Comparison of ENCODE assay signal across 16 cellular contexts in the genomic region with DNA sequence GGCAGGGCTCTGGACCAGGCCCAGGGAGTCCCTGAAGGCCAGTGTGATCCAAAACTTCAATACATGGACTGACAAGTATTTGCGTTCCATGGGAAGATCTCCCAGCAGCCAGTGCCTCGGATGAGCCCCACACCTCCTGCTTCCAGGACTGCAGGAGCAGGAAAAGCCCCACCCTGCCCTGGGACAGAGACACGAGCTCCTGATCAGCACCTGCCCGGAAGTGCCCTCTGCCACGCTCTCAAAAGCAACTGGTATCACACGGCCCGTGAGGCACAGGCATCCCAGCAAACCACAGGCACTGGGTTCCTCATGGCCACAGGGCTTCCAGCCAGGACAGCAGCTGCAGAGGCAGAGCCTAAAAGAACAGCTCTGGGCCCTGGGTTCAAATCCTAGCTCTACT.
"Had no signal": no experiment of that assay in that cellular context is flagged by ENCODE, and none has a peak within 500 bp of the region (broad histone marks: within the 10 kb centered on the region; RNA-seq: fewer than 3 reads in every experiment).

No MANE protein-coding gene starts in this region.

- H3K27me3 ChIP-seq: body of pancreas, cardiac muscle cell, gastroesophageal sphincter, heart left ventricle, sigmoid colon, spleen, thyroid gland had no signal

- DNase-seq: activated CD4-positive, alpha-beta T cell treated with anti-CD3 and anti-CD28 coated beads for 1 hour; activated gamma-delta T cell treated with Interleukin-2 at 50 U/mL for 16 hours; activated T-cell treated with anti-CD3 and anti-CD28 coated beads, Interleukin-2, amount 50 U/mL, for 1 hour; anterior cingulate cortex; body of pancreas; heart left ventricle; left cardiac atrium; naive thymus-derived CD4-positive, alpha-beta T cell; occipital lobe; sigmoid colon; spleen; stimulated activated CD4-positive, alpha-beta T cell treated with anti-CD3 and anti-CD28 coated beads, Interleukin-4, amount 100 ng/mL, for 1 hour; substantia nigra; thyroid gland had no signal

- H3K9me3 ChIP-seq: body of pancreas, gastroesophageal sphincter, heart left ventricle, sigmoid colon, spleen, thyroid gland had no signal

- H3K4me3 ChIP-seq: body of pancreas, cardiac muscle cell, gastroesophageal sphincter, heart left ventricle, sigmoid colon, spleen, thyroid gland had no signal

- H3K4me1 ChIP-seq: thyroid gland had no signal

- H3K36me3 ChIP-seq: cardiac muscle cell, gastroesophageal sphincter, heart left ventricle, sigmoid colon, spleen, thyroid gland had no signal

- H3K27ac ChIP-seq: body of pancreas, cardiac muscle cell, gastroesophageal sphincter, heart left ventricle, sigmoid colon, spleen, thyroid gland had no signal
